In the genomic region with DNA sequence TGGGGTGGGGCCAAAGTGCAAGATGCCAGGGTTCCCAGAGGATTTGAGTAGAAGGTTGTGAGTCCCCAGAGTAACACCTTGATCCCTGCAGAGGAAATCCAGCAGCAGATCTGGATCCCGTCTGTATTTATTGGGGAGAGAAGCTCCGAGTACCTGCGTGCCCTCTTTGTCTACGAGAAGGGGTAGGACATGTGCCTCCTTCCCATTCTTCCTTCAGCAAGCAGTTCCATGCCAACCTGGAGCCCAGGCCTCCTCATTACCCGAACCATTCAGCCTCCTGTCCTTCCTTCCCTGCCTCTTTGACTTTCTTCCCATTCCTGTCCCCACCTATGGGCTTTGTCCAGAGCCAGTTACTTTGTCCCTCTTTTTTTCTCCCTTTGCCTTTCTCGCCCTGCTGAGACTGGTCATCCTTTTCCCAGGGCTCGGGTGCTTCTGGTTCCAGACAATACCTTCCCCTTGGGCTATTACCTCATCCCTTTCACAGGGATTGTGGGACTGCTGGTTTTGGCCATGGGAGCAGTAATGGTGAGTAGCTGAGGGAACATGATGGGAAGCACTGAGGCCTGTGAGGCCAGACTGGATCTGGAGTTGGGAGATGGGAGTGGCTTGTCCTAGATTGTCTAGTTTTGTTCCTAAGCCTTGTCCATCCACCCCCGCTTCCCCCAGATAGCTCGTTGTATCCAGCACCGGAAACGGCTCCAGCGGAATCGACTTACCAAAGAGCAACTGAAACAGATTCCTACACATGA, we compare ENCODE assay signal across 11 cellular contexts. TPM values are rescaled to one million over a fixed set of nuclear protein-coding genes. Genes with fewer than 3 reads are reported as not detected.
DNase-seq lines count a peak whose midpoint lies in the region; ATAC-seq and TF ChIP-seq lines count a peak whose summit lies in the region.
"Had no signal": no experiment of that assay in that cellular context is flagged by ENCODE, and none has a peak within 500 bp of the region (broad histone marks: within the 10 kb centered on the region; RNA-seq: fewer than 3 reads in every experiment).

No MANE protein-coding gene starts in this region.

- TF ChIP-seq CTCF in DND-41 (IDR thresholded peaks at IDR 0.05; ENCODE audit: borderline replicate concordance, extremely low read depth, low read length, poor library complexity, severe bottlenecking) (no peak), NB4 (IDR thresholded peaks at IDR 0.05; ENCODE audit: low read depth, low read length) (no peak), sigmoid colon (IDR thresholded peaks at IDR 0.05) (no peak)

- H4K20me1 ChIP-seq in DND-41 (ENCODE audit: insufficient read depth, low read length) = peaks cover 69% of the 10 kb centered on the region

- H3K4me3 ChIP-seq in DND-41 (ENCODE audit: low read depth in 1 of 2, low read length in 2 of 2) (peak overlapping the region in 1 of 2 experiments; percentile 77; a peak in 1 of 4 replicates), NB4 (ENCODE audit: low read depth, low read length) (peak overlapping the region; percentile 1), sigmoid colon (no peak overlapping the region)

- TF ChIP-seq POLR2A in NB4 (IDR thresholded peaks at IDR 0.05; ENCODE audit: extremely low read depth, insufficient read length) (no peak), sigmoid colon (IDR thresholded peaks at IDR 0.05) (no peak)

- H3K36me3 ChIP-seq in DND-41 (ENCODE audit: insufficient read depth, low read length) (peaks cover 77% of the 10 kb centered on the region), sigmoid colon (peaks cover 20 to 54% (median 36%) of the 10 kb centered on the region in 4 donors)

- H3K4me1 ChIP-seq in DND-41 (ENCODE audit: insufficient read depth, low read length) = peaks cover 78% of the 10 kb centered on the region
- peaks cover 0 to 69% (median 60%) of the 10 kb centered on the region in 4 donors for H3K4me1 ChIP-seq in sigmoid colon

- H3K27me3 ChIP-seq in DND-41 (ENCODE audit: insufficient read depth, low read length, poor library complexity) = no peaks in the 10 kb centered on the region
- no peaks in the 10 kb centered on the region for H3K27me3 ChIP-seq in sigmoid colon

- 80 to 85% methylated on average over 13 of the region's 13 CpGs for WGBS in sigmoid colon, 2 donors

- peak overlapping the region; percentile 97 for H3K4me2 ChIP-seq in DND-41 (ENCODE audit: insufficient read depth, low read length)

- H3K79me2 ChIP-seq in DND-41 (ENCODE audit: insufficient read depth, low read length) = peaks cover 93% of the 10 kb centered on the region

- TF ChIP-seq EP300 in sigmoid colon (IDR thresholded peaks at IDR 0.05) = no peak

- in situ Hi-C loops in G401 (cut with HindIII; ENCODE audit: low sequenced_read_pairs) = no loop called here

- H3K9me3 ChIP-seq in DND-41 (ENCODE audit: insufficient read depth, low read length, severe bottlenecking) (no peaks in the 10 kb centered on the region), sigmoid colon (no peaks in the 10 kb centered on the region)

- H2AFZ ChIP-seq in DND-41 (ENCODE audit: low read depth, low read length) = no peak overlapping the region

- peak overlapping the region; percentile 21; the same call in 1 of the 2 replicates for H3K27ac ChIP-seq in DND-41 (ENCODE audit: low read length)
- H3K27ac ChIP-seq in sigmoid colon = peak overlapping the region; percentile 17 to 100 (median 99)

- intact Hi-C loops in sigmoid colon (cut with DNase I) = no loop called here

- DNase-seq in DND-41 = no peak
- DNase-seq in NB4 (ENCODE audit: low read depth) = no peak
- DNase-seq in dermis blood vessel endothelial cell = peak; percentile 41
- no peak for DNase-seq in sigmoid colon
- no peak for DNase-seq in G401 (ENCODE audit: low spot score)
- DNase-seq in SW480 (ENCODE audit: low spot score) = no peak
- DNase-seq in retina = no peak
- DNase-seq: DMS79 had no signal

- peak overlapping the region; percentile 82 for H3K9ac ChIP-seq in DND-41 (ENCODE audit: low read depth, low read length)

- ATAC-seq in DND-41 (ENCODE audit: insufficient read depth, low read depth) (no peak), GM18520 (IDR thresholded peaks at IDR 0.05; ENCODE audit: unreplicated experiment) (no peak)

RNA-seq across cellular contexts. Expression of a gene that starts 2.9 kb away (rescaled TPM):
- 13.6 and 23.7 TPM in 2 replicates for total RNA-seq in dermis blood vessel endothelial cell
- 10 to 100 TPM; 51.2 to 71.2 (median 60.3) TPM for total RNA-seq in sigmoid colon
- 100 to 1,000 TPM in 1 of 3 donors, 10 to 100 TPM in 2; 45.0 to 120 (median 83.9) TPM for polyA plus RNA-seq in sigmoid colon
- total RNA-seq in G401 (2014; rRNA removed; shearing (Covaris generic)) = 86.0 and 97.4 TPM in 2 replicates

RNA-seq across cellular contexts. Expression of a gene that starts 3.1 kb away (rescaled TPM):
- total RNA-seq in dermis blood vessel endothelial cell (59.2 and 67.8 TPM in 2 replicates), sigmoid colon (10 to 100 TPM; 41.0 to 60.3 (median 48.6) TPM)
- 10 to 100 TPM; 57.7 to 82.8 (median 79.9) TPM for polyA plus RNA-seq in sigmoid colon
- 111 and 132 TPM in 2 replicates for total RNA-seq in G401 (2014; rRNA removed; shearing (Covaris generic))

RNA-seq across cellular contexts. Expression of a gene that starts 5.4 kb away (rescaled TPM):
- 298 and 729 TPM in 2 replicates for total RNA-seq in dermis blood vessel endothelial cell
- total RNA-seq in sigmoid colon = 1,000 to 10,000 TPM in 1 of 4 donors, 100 to 1,000 TPM in 3; 690 to 1,141 (median 828) TPM
- 1,000 to 10,000 TPM in 1 of 3 donors, 100 to 1,000 TPM in 2; 853 to 1,404 (median 948) TPM for polyA plus RNA-seq in sigmoid colon
- 563 and 707 TPM in 2 replicates for total RNA-seq in G401 (2014; rRNA removed; shearing (Covaris generic))

RNA-seq across cellular contexts. Expression of a gene that starts 8.0 kb away (rescaled TPM):
- 3.3 and 7.0 TPM in 2 replicates for total RNA-seq in dermis blood vessel endothelial cell
- total RNA-seq in sigmoid colon = 1 to 10 TPM; 2.5 to 9.1 (median 5.1) TPM
- polyA plus RNA-seq in sigmoid colon = 10 to 100 TPM in 1 of 3 donors, 1 to 10 TPM in 1, under 1 TPM in 1; 0.69 to 10.3 (median 5.4) TPM
- 52.8 and 75.4 TPM in 2 replicates for total RNA-seq in G401 (2014; rRNA removed; shearing (Covaris generic))

RNA-seq across cellular contexts. Expression of a gene that starts 10.9 kb away (rescaled TPM):
- total RNA-seq in dermis blood vessel endothelial cell (not detected in 2 replicates), sigmoid colon (not detected)
- polyA plus RNA-seq in sigmoid colon = 1 to 10 TPM in 1 of 3 donors, not detected in 2; 1.1 TPM
- not detected in 2 replicates for total RNA-seq in G401 (2014; rRNA removed; shearing (Covaris generic))
- total RNA-seq: epithelial cell of proximal tubule, omental fat pad had no signal
